9 cellular contexts compared by ENCODE assay signal in the genomic region with DNA sequence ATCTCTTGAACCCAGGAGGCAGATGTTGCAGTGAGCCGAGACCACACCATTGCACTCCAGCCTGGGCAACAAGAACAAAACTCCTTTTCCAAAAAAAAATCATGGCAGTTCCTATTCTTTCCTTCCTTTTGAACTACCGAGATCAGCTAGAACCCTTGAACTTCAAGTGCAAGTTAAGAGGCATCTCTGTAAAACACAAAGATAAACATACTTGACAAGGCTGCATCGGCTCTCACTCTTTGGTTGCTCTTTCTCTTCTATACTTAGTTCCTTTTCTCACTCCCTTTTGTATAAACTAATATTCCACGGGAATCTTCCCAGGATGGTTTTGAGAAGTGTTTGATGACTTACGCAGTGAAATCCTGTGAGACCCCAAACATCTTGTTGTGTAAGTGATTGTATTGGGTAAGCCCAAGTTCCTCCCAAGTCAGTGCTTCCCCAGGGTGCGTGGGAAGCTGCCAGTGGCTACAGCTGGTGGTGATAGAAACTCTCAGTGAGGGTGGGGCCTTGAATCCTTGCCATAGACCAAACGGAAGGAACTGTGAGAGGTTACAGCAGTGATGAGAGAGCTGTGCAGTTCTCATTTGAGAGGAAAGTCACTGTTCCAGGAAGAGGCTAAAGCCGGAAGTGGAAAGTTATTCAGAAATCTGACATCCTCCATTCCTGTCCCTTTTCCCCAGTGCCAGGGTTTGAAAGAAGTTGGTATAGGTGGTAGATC. TPM values are rescaled to one million over a fixed set of nuclear protein-coding genes. Genes with fewer than 3 reads are reported as not detected.
DNase-seq lines count a peak whose midpoint lies in the region; ATAC-seq, FAIRE-seq and TF ChIP-seq lines count a peak whose summit lies in the region.
"Had no signal": no experiment of that assay in that cellular context is flagged by ENCODE, and none has a peak within 500 bp of the region (broad histone marks: within the 10 kb centered on the region; RNA-seq: fewer than 3 reads in every experiment).

No MANE protein-coding gene starts in this region.

- intact Hi-C loops in ovary (cut with DNase I): no loop called here

- peak; percentile 57 for TF ChIP-seq EP300 in ovary (IDR thresholded peaks at IDR 0.05)

- H3K36me3 Mint-ChIP-seq in T-helper 1 cell treated with Interleukin-12 subunit alpha and Interleukin-12 subunit beta and Interleukin-4 antibody, amounts not matched to agents 30 μg/mL and 1 μg/mL, for 36 hours (ENCODE audit: low read depth): peaks cover 49% of the 10 kb centered on the region

- 8 to 11% (median 10%) methylated on average over 8 of the region's 8 CpGs for WGBS in ovary, 3 donors
- 41 to 65% (median 60%) methylated on average over 8 of the region's 8 CpGs for WGBS in small intestine, 3 donors

- H3K9ac ChIP-seq in fibroblast of lung (ENCODE audit: insufficient read depth, low read length): peak overlapping the region; percentile 82

- DNase-seq in T-helper 1 cell (no peak), SJSA1 (ENCODE audit: low read depth in 1 of 2, low spot score in 2 of 2) (peak; percentile 87 to 89), fibroblast of lung (ENCODE audit: low read depth in 2 of 2) (peak; percentile 94 to 100), ovary (peak; percentile 92 to 97 (median 94)), small intestine (no peak), NCI-H1105 (lab: John Stamatoyannopoulos, UW) (no peak)

- TF ChIP-seq CTCF in fibroblast of lung (conservative IDR thresholded peaks at IDR 0.05 in 1 of 2, IDR thresholded peaks at IDR 0.05 in 1 of 2; ENCODE audit: low read depth in 1 of 2, low read length in 2 of 2) (no peak), ovary (IDR thresholded peaks at IDR 0.05) (no peak)

- peak overlapping the region; percentile 71 for H3K4me2 ChIP-seq in fibroblast of lung (ENCODE audit: extremely low read depth, insufficient read depth, low read length)

- H3K4me3 Mint-ChIP-seq in T-helper 1 cell treated with Interleukin-12 subunit alpha and Interleukin-12 subunit beta and Interleukin-4 antibody, amounts not matched to agents 30 μg/mL and 1 μg/mL, for 36 hours: no peak overlapping the region
- H3K4me3 Mint-ChIP-seq: B cell had no signal

- no peak for TF ChIP-seq POLR2A in ovary (IDR thresholded peaks at IDR 0.05)

- no peaks in the 10 kb centered on the region for H3K27me3 Mint-ChIP-seq in T-helper 1 cell treated with Interleukin-12 subunit alpha and Interleukin-12 subunit beta and Interleukin-4 antibody, amounts not matched to agents 30 μg/mL and 1 μg/mL, for 36 hours (ENCODE audit: low read depth)
- H3K27me3 Mint-ChIP-seq: B cell had no signal

- no peaks in the 10 kb centered on the region for H4K20me1 ChIP-seq in fibroblast of lung (ENCODE audit: control insufficient read depth, extremely low read depth, insufficient read depth, low read length)

- no peaks in the 10 kb centered on the region for H3K79me2 ChIP-seq in fibroblast of lung (ENCODE audit: control insufficient read depth, insufficient read depth, low read length)

- FAIRE-seq in small intestine (lab: Jason Lieb, UNC): no peak

- peaks cover 2% of the 10 kb centered on the region for H3K4me1 Mint-ChIP-seq in T-helper 1 cell treated with Interleukin-12 subunit alpha and Interleukin-12 subunit beta and Interleukin-4 antibody, amounts not matched to agents 30 μg/mL and 1 μg/mL, for 36 hours (ENCODE audit: low read depth)

- H3K4me3 ChIP-seq in SJSA1 (no peak overlapping the region), fibroblast of lung (replicated peaks in 1 of 4; ENCODE audit: control extremely low read depth in 1 of 4, insufficient read depth in 1 of 4, low read depth in 3 of 4, low read length in 4 of 4) (peak overlapping the region in 2 of 4 experiments; percentile 5 to 13), ovary (no peak overlapping the region), small intestine (ENCODE audit: low read depth in 1 of 2, low read length in 2 of 2) (no peak overlapping the region)

- ATAC-seq in GM19397 (IDR thresholded peaks at IDR 0.05; ENCODE audit: unreplicated experiment): no peak

- no peaks in the 10 kb centered on the region for H3K9me3 Mint-ChIP-seq in T-helper 1 cell treated with Interleukin-12 subunit alpha and Interleukin-12 subunit beta and Interleukin-4 antibody, amounts not matched to agents 30 μg/mL and 1 μg/mL, for 36 hours

- no peak overlapping the region for H2AFZ ChIP-seq in fibroblast of lung (ENCODE audit: low read length)

- no peaks in the 10 kb centered on the region for H3K27me3 ChIP-seq in SJSA1 (replicated peaks)
- no peaks in the 10 kb centered on the region for H3K27me3 ChIP-seq in fibroblast of lung (ENCODE audit: control insufficient read depth, insufficient read depth, low read length)
- H3K27me3 ChIP-seq in ovary: no peaks in the 10 kb centered on the region
- H3K27me3 ChIP-seq in small intestine (ENCODE audit: control insufficient read depth in 2 of 2, insufficient read depth in 2 of 2, low read length in 2 of 2): no peaks in the 10 kb centered on the region

- H3K27ac ChIP-seq in SJSA1 (peak overlapping the region; percentile 93), fibroblast of lung (ENCODE audit: insufficient read depth, low read length) (peak overlapping the region; percentile 100), ovary (peak overlapping the region; percentile 76 to 94), small intestine (ENCODE audit: low read depth in 1 of 2, low read length in 1 of 2) (peak overlapping the region in 1 of 2 donors; percentile 87)

- H3K36me3 ChIP-seq in SJSA1 (peaks cover 86% of the 10 kb centered on the region), fibroblast of lung (ENCODE audit: control insufficient read depth, insufficient read depth, low read length) (peaks cover 4% of the 10 kb centered on the region), ovary (no peaks in the 10 kb centered on the region), small intestine (ENCODE audit: control insufficient read depth in 2 of 2, insufficient read depth in 2 of 2, low read length in 2 of 2) (peaks cover 0 to 3% of the 10 kb centered on the region in 2 donors)

- H3K9me3 ChIP-seq in SJSA1 (replicated peaks) (no peaks in the 10 kb centered on the region), fibroblast of lung (ENCODE audit: control insufficient read depth, insufficient read depth, low read depth, low read length) (no peaks in the 10 kb centered on the region), ovary (no peaks in the 10 kb centered on the region), small intestine (ENCODE audit: control insufficient read depth, low read depth) (no peaks in the 10 kb centered on the region)

- H3K27ac Mint-ChIP-seq in T-helper 1 cell treated with Interleukin-12 subunit alpha and Interleukin-12 subunit beta and Interleukin-4 antibody, amounts not matched to agents 30 μg/mL and 1 μg/mL, for 36 hours: peak overlapping the region; percentile 9
- H3K27ac Mint-ChIP-seq: B cell had no signal

- H3K4me1 ChIP-seq in SJSA1 (replicated peaks): peaks cover 35% of the 10 kb centered on the region
- H3K4me1 ChIP-seq in fibroblast of lung (ENCODE audit: control insufficient read depth, extremely low read depth, insufficient read depth, low read length): peaks cover 32% of the 10 kb centered on the region
- H3K4me1 ChIP-seq in ovary (ENCODE audit: insufficient read depth): peaks cover 34% of the 10 kb centered on the region
- no peaks in the 10 kb centered on the region for H3K4me1 ChIP-seq in small intestine (ENCODE audit: control insufficient read depth in 2 of 2, insufficient read depth in 1 of 2, low read depth in 1 of 2, low read length in 1 of 2)

RNA-seq across cellular contexts. Expression of a gene that starts 24.1 kb away (rescaled TPM):
- 10.5 and 16.6 TPM in 2 replicates for total RNA-seq in SJSA1 (2014; rRNA removed; shearing (Covaris generic))
- total RNA-seq in fibroblast of lung (12.3 and 25.6 TPM in 2 replicates), ovary (10 to 100 TPM; 13.7 to 46.9 (median 20.1) TPM)
- polyA plus RNA-seq in fibroblast of lung (31.7 and 48.4 TPM in 2 replicates), ovary (1 to 10 TPM in 1 of 2 donors, under 1 TPM in 1; 0.48 to 8.0 TPM), small intestine (10 to 100 TPM; 22.2 to 39.4 (median 29.1) TPM)
- 56.1 and 78.8 TPM in 2 replicates for polyA plus RNA-seq in fibroblast of lung (2012)
- polyA minus RNA-seq in fibroblast of lung (ENCODE audit: low replicate concordance): 164 and 172 TPM in 2 replicates

RNA-seq across cellular contexts. Expression of a gene that starts 28.8 kb away (rescaled TPM):
- 26.8 and 44.2 TPM in 2 replicates for total RNA-seq in SJSA1 (2014; rRNA removed; shearing (Covaris generic))
- 1.0 and 2.8 TPM in 2 replicates for total RNA-seq in fibroblast of lung
- 9.8 and 33.6 TPM in 2 replicates for polyA plus RNA-seq in fibroblast of lung
- polyA plus RNA-seq in fibroblast of lung (2012): 6.7 and 20.1 TPM in 2 replicates
- 14.6 and 53.5 TPM in 2 replicates for polyA minus RNA-seq in fibroblast of lung (ENCODE audit: low replicate concordance)
- total RNA-seq in ovary: 10 to 100 TPM in 3 of 7 donors, 1 to 10 TPM in 4; 4.5 to 10.4 (median 8.6) TPM
- polyA plus RNA-seq in ovary: 10 to 100 TPM in 1 of 2 donors, 1 to 10 TPM in 1; 8.6 to 13.3 TPM
- 10 to 100 TPM in 1 of 3 donors, 1 to 10 TPM in 2; 1.3 to 12.8 (median 5.4) TPM for polyA plus RNA-seq in small intestine

RNA-seq across cellular contexts. Expression of a gene that starts 43.0 kb away (rescaled TPM):
- 87.6 and 105 TPM in 2 replicates for total RNA-seq in SJSA1 (2014; rRNA removed; shearing (Covaris generic))
- 37.5 and 42.9 TPM in 2 replicates for total RNA-seq in fibroblast of lung
- 55.1 and 76.4 TPM in 2 replicates for polyA plus RNA-seq in fibroblast of lung
- polyA plus RNA-seq in fibroblast of lung (2012): 38.3 and 46.3 TPM in 2 replicates
- polyA minus RNA-seq in fibroblast of lung (ENCODE audit: low replicate concordance): 95.3 and 148 TPM in 2 replicates
- total RNA-seq in ovary: 10 to 100 TPM; 49.7 to 99.1 (median 85.4) TPM
- polyA plus RNA-seq in ovary: 10 to 100 TPM; 52.0 to 78.4 TPM
- 10 to 100 TPM; 12.5 to 22.6 (median 17.6) TPM for polyA plus RNA-seq in small intestine

Comparison
In these comparisons a context has a peak if more than half of its experiments do, and no peak if none do; other contexts are left out.
1. DNase-seq: peak in SJSA1 (2 of 2), fibroblast of lung (2 of 2) and ovary (5 of 5); none in T-helper 1 cell (0 of 5), small intestine (single experiment) and NCI-H1105 (single experiment).